Comparison of ENCODE assay signal across 10 cellular contexts in the genomic region with DNA sequence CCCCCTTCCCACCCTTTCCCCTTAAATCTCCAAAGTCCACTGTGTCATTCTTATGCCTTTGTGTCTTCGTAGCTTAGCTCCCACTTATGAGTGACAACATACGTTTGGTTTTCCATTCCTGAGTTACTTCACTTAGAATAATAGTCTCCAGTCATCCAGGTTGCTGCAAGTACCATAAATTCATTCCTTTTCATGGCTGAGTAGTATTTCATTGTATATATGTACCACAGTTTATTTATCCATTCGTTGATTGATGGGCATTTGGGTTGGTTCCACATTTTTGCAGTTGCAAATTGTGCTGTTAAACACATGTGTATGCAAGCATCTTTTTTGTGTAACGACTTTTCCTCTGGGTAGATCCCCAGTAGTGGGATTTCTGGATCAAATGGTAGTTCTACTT.
"Had no signal": no experiment of that assay in that cellular context is flagged by ENCODE, and none has a peak within 500 bp of the region (broad histone marks: within the 10 kb centered on the region; RNA-seq: fewer than 3 reads in every experiment).

No MANE protein-coding gene starts in this region.

- FAIRE-seq: H54, HTR-8/SVneo had no signal

- H3K4me3 ChIP-seq: GM23248 had no signal

- H3K9ac ChIP-seq: GM23248, KMS-11 had no signal

- H3K4me2 ChIP-seq: KMS-11 had no signal

- H3K27ac ChIP-seq: GM23248, KMS-11 had no signal

- DNase-seq: GM23248, GOT3, H9, HCEC 1CT, HFFc6, IMR-90, KBM-7 had no signal

- H2AFZ ChIP-seq: GM23248 had no signal
